8 cellular contexts compared by ENCODE assay signal in the genomic region with DNA sequence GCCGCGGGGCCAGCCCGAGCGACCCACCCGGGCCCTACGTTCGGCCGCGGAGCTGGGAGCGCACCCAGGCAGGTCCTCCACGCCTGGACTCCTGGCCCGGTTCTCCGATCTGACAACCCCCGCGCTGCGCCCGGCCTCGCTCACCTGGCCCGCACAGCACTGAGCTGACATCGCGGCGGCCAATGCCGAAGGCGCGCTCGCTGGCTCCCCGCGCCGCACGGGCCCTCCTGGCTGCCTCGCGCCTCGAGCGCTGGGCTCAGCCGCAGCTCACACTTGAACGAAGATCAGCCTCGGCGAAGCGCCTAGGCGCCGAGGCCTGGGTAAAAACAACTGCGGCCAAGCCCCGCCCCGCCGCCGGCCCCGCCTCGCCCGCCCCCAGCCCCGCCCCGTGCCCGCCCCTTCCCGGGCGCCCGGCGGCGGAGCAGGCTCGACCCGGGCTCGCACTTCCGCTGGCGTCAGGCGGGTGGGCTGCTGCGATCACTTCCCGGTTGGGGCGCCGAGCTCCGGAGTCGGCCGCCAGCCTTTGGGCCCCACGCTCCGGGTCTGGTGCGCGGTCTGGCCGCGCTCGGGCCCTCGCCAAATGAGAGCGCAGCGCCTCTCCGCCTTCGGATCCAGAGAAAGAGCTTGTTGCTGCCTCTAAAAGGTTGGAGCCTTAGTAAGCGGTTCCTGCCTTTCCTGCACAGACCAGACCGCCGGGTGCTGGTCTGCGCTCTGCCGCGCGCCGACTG. TPM values are rescaled to one million over a fixed set of nuclear protein-coding genes. Genes with fewer than 3 reads are reported as not detected.
A peak's percentile ranks its signal among the peaks of the same experiment; 100 is the strongest.
DNase-seq lines count a peak whose midpoint lies in the region; ATAC-seq, FAIRE-seq and TF ChIP-seq lines count a peak whose summit lies in the region.

A gene (minus strand): TSS at position 297 of the 728 bp plus-strand sequence. CDS start 126 bp downstream, at position 171.

- H3K27ac Mint-ChIP-seq in Calu3 (ENCODE audit: unreplicated experiment), result peak within 1 kb of the TSS; percentile 98
- peak within 1 kb of the TSS; percentile 94 to 99 for H3K27ac Mint-ChIP-seq in activated naive CD4-positive, alpha-beta T cell treated with anti-CD3 and anti-CD28 coated beads, Interleukin-2, amount 50 U/mL, for 72 hours

- DNase-seq in Calu3 (peak; percentile 88), HT-29 (ENCODE audit: low spot score) (peak; percentile 79), SKM-1 treated with dmso at 0.1 percent for 144 hours (lab: John Stamatoyannopoulos, UW; ENCODE audit: unreplicated experiment) (peak; percentile 72), head of caudate nucleus (peak; percentile 69 to 95 (median 89)), pancreas (peak; percentile 78 to 93 (median 86))
- DNase-seq in activated naive CD4-positive, alpha-beta T cell treated with anti-CD3 and anti-CD28 coated beads, Interleukin-2, amount 50 U/mL, for 72 hours (ENCODE audit: low spot score in 2 of 2), result peak; percentile 79 to 89

- peak; percentile 59 for ATAC-seq in GM19468 (IDR thresholded peaks at IDR 0.05; ENCODE audit: extremely low read depth, unreplicated experiment)
- ATAC-seq in activated naive CD4-positive, alpha-beta T cell treated with anti-CD3 and anti-CD28 coated beads, Interleukin-2, amount 50 U/mL, for 72 hours, result peak; percentile 77 to 84
- peak; percentile 82 to 93 (median 92) for ATAC-seq in pancreas

- WGBS in pancreas, 2 donors, result 0 to 1% methylated on average over 73 to 90 of the region's 90 CpGs
- under 1% methylated on average over 90 of the region's 90 CpGs for whole genome bisulfite sequencing in thymus

- H3K9me3 ChIP-seq in pancreas (no peaks in the 10 kb centered on the region), thymus (ENCODE audit: control insufficient read depth) (no peaks in the 10 kb centered on the region)

- FAIRE-seq in pancreas (lab: Jason Lieb, UNC), result no peak

- no peaks in the 10 kb centered on the region for H3K27me3 ChIP-seq in pancreas
- H3K27me3 ChIP-seq in thymus (ENCODE audit: control insufficient read depth, insufficient read depth), result no peaks in the 10 kb centered on the region

- H3K27ac ChIP-seq in pancreas, result peak within 1 kb of the TSS; percentile 82 to 97 (median 92)
- H3K27ac ChIP-seq in thymus (ENCODE audit: low read depth), result peak within 1 kb of the TSS; percentile 99

- no TSS peak for BruUV-seq in Calu3 (replicated peaks; lab: Mats Ljungman, UMichigan)

- peak within 1 kb of the TSS; percentile 59 to 87 (median 74) for H3K4me3 ChIP-seq in pancreas
- peak within 1 kb of the TSS; percentile 85 for H3K4me3 ChIP-seq in thymus (ENCODE audit: low read length)

- H3K4me1 Mint-ChIP-seq in Calu3 (ENCODE audit: low read depth, unreplicated experiment), result peaks cover 47% of the 10 kb centered on the region

- H3K36me3 ChIP-seq in pancreas (no peaks in the 10 kb centered on the region), thymus (ENCODE audit: control insufficient read depth, insufficient read depth) (no peaks in the 10 kb centered on the region)

- H3K4me1 ChIP-seq in pancreas (peaks cover 0 to 16% (median 13%) of the 10 kb centered on the region in 3 donors), thymus (ENCODE audit: control insufficient read depth, insufficient read depth, low read length) (peaks cover 21% of the 10 kb centered on the region)

- CTCF ChIA-PET in Calu3 (lab: Charles Lee), result interaction anchor here (0.5 to 2.2 kb wide), 18 partner anchors 8 to 1326 kb away, joined by 3 to 21 read pairs (median 4); no protein-coding TSS in a partner anchor

- no peaks in the 10 kb centered on the region for H3K27me3 Mint-ChIP-seq in Calu3 (ENCODE audit: unreplicated experiment)

- H3K4me3 Mint-ChIP-seq in Calu3 (ENCODE audit: low read depth, unreplicated experiment), result peak within 1 kb of the TSS; percentile 95

- H3K9me3 Mint-ChIP-seq in Calu3 (ENCODE audit: low read depth, unreplicated experiment), result no peaks in the 10 kb centered on the region
- peaks cover 0 to 8% of the 10 kb centered on the region in 2 donors for H3K9me3 Mint-ChIP-seq in activated naive CD4-positive, alpha-beta T cell treated with anti-CD3 and anti-CD28 coated beads, Interleukin-2, amount 50 U/mL, for 72 hours

- intact Hi-C loops in Calu3 (cut with micrococcal nuclease; ENCODE audit: unreplicated experiment), result loop anchor here (2.0 kb wide), 1 partner anchor 71 kb away; no protein-coding TSS in a partner anchor
- intact Hi-C loops in head of caudate nucleus (cut with DNase I), result loop anchor here (5.0 kb wide), 1 partner anchor 64 kb away; no protein-coding TSS in a partner anchor
- intact Hi-C loops in pancreas (cut with DNase I), result loop anchor here in 1 of 3 donors (10.0 kb wide), 1 partner anchor 71 kb away; no protein-coding TSS in a partner anchor

- TF ChIP-seq CTCF in Calu3 (IDR thresholded peaks at IDR 0.05; ENCODE audit: unreplicated experiment) (no peak), pancreas (IDR thresholded peaks at IDR 0.05) (no peak)

- peaks cover 34% of the 10 kb centered on the region for H3K36me3 Mint-ChIP-seq in Calu3 (ENCODE audit: insufficient read depth, unreplicated experiment)
- peaks cover 30 to 47% of the 10 kb centered on the region in 2 donors for H3K36me3 Mint-ChIP-seq in activated naive CD4-positive, alpha-beta T cell treated with anti-CD3 and anti-CD28 coated beads, Interleukin-2, amount 50 U/mL, for 72 hours

RNA-seq across cellular contexts. Expression of the gene that starts here (rescaled TPM):
- 47.0 and 49.2 TPM in 2 replicates for total RNA-seq in Calu3 (2022)
- total RNA-seq in HT-29 (2014; rRNA removed; shearing (Covaris generic)), result 47.2 and 48.8 TPM in 2 replicates
- 10 to 100 TPM; 34.4 to 50.4 TPM for total RNA-seq in activated naive CD4-positive, alpha-beta T cell treated with anti-CD3 and anti-CD28 coated beads, Interleukin-2, amount 50 U/mL, for 72 hours
- total RNA-seq in pancreas, result 10 to 100 TPM; 11.6 to 43.2 (median 15.7) TPM
- polyA plus RNA-seq in pancreas, result 1 to 10 TPM; 3.7 to 5.2 TPM
- polyA plus RNA-seq in thymus, result 7.1 TPM

Comparison
In these comparisons a context has a peak if more than half of its experiments do, and no peak if none do; other contexts are left out.
1. Peak in every context shown above with its lines: DNase-seq, ATAC-seq, H3K4me3 ChIP-seq and H3K27ac ChIP-seq.